27 cellular contexts compared by ENCODE assay signal in genomic region chr3:188868803-188869202, GRCh38.
DNase-seq lines count a peak whose midpoint lies in the region; ATAC-seq and TF ChIP-seq lines count a peak whose summit lies in the region.
"Had no signal": no experiment of that assay in that cellular context is flagged by ENCODE, and none has a peak within 500 bp of the region (broad histone marks: within the 10 kb centered on the region; RNA-seq: fewer than 3 reads in every experiment).

No MANE protein-coding gene starts in this region.

- H3K27ac ChIP-seq in lung (ENCODE audit: low read depth in 1 of 2, low read length in 1 of 2) = no peak overlapping the region
- H3K27ac ChIP-seq: Peyer's patch had no signal

- no peak for TF ChIP-seq CTCF in LNCaP clone FGC (IDR thresholded peaks at IDR 0.05; ENCODE audit: control insufficient read depth, extremely low read depth, insufficient read depth)
- no peak for TF ChIP-seq CTCF in lung (IDR thresholded peaks at IDR 0.05; ENCODE audit: control extremely low read depth, extremely low read depth)
- no peak for TF ChIP-seq CTCF in GM10248 (IDR thresholded peaks at IDR 0.05; ENCODE audit: control extremely low read depth, extremely low read depth, low read depth, missing control alignments)

- peaks cover 9 to 17% of the 10 kb centered on the region in 2 donors for H3K36me3 ChIP-seq in lung (ENCODE audit: control insufficient read depth in 2 of 2, insufficient read depth in 2 of 2, low read length in 2 of 2)

- POLR2A ChIA-PET in GM10248 (lab: Yijun Ruan, JAX) = no interaction called here

- DNase-seq in DMS79 (lab: John Stamatoyannopoulos, UW) (peak; percentile 55), LNCaP clone FGC (ENCODE audit: low read depth) (peak; percentile 23), NCI-H2196 treated with DMSO at 0.1 percent for 48 hours (lab: John Stamatoyannopoulos, UW; ENCODE audit: unreplicated experiment) (peak; percentile 47), lung (ENCODE audit: low spot score) (peak; percentile 46), GM10248 (ENCODE audit: extremely low spot score) (no peak), hippocampal formation (lab: John Stamatoyannopoulos, UW) (no peak)
- DNase-seq: activated CD4-positive, alpha-beta memory T cell treated with anti-CD3 and anti-CD28 coated beads, Interleukin-2, amount 10 ng/mL, durations not matched to agents 7 days and 5 days; activated CD8-positive, alpha-beta memory T cell treated with anti-CD3 and anti-CD28 coated beads, Interleukin-2, amount 50 U/mL, for 4 hours; activated naive CD4-positive, alpha-beta T cell treated with Interleukin-2 at 50 U/mL for 16 hours; AML-193; CD4-positive, CD25-positive, alpha-beta regulatory T cell; gastrocnemius medialis; Karpas-422; kidney glomerular epithelial cell; mammary epithelial cell; mucosa of descending colon; natural killer cell; NCI-H1436 treated with DMSO at 0.1 percent for 48 hours; NCI-H69; Peyer's patch; SIG-M5; stimulated activated CD4-positive, alpha-beta T cell treated with anti-CD3 and anti-CD28 coated beads, Interleukin-15, amount 100 ng/mL, for 24 hours; stimulated activated naive B cell treated with anti-CD40 and anti-IgM and Interleukin-4, amounts not matched to agents 10 μg/mL and 1 μg/mL and 100 μg/mL, for 72 hours; substantia nigra had no signal

- CTCF ChIA-PET in GM10248 (lab: Yijun Ruan, JAX) = interaction anchor here (1.0 kb wide), 1 partner anchor 14 kb away, joined by 4 read pairs; no protein-coding TSS in a partner anchor

- H3K27me3 ChIP-seq in lung (ENCODE audit: control insufficient read depth, insufficient read depth) = no peaks in the 10 kb centered on the region
- H3K27me3 ChIP-seq: gastrocnemius medialis, Peyer's patch had no signal

- peak; percentile 74 for ATAC-seq in lung (ENCODE audit: insufficient read depth, low FRiP score)
- no peak for ATAC-seq in GM21825 (IDR thresholded peaks at IDR 0.05; ENCODE audit: unreplicated experiment)
- ATAC-seq: gastrocnemius medialis; HCT116; HepG2; natural killer cell; stimulated activated naive B cell treated with anti-CD40 and anti-IgM and Interleukin-4, amounts not matched to agents 10 μg/mL and 1 μg/mL and 100 μg/mL, for 72 hours had no signal

- H3K9me3 ChIP-seq in lung (ENCODE audit: control insufficient read depth in 2 of 2, insufficient read depth in 1 of 2, low read length in 1 of 2) = peaks cover 0 to 2% of the 10 kb centered on the region in 2 donors
- H3K9me3 ChIP-seq: gastrocnemius medialis, mucosa of descending colon, Peyer's patch had no signal

- H3K4me3 ChIP-seq in LNCaP clone FGC (ENCODE audit: low read depth, low read length) (no peak overlapping the region), lung (no peak overlapping the region)
- H3K4me3 ChIP-seq: gastrocnemius medialis, mucosa of descending colon, Peyer's patch had no signal

- H3K4me1 ChIP-seq in lung (ENCODE audit: control insufficient read depth in 2 of 2, insufficient read depth in 2 of 2, low read length in 2 of 2) = peaks cover 1 to 6% of the 10 kb centered on the region in 2 donors
- H3K4me1 ChIP-seq: Peyer's patch had no signal

- WGBS in lung, 2 donors = 76 to 87% methylated on average over 1 of the region's 1 CpG

Comparison
In these comparisons a context has a peak if more than half of its experiments do, and no peak if none do; other contexts are left out.
1. DNase-seq: peak in DMS79 (single experiment), LNCaP clone FGC (single experiment), NCI-H2196 treated with DMSO at 0.1 percent for 48 hours (single experiment) and lung (single experiment); none in GM10248 (single experiment) and hippocampal formation (0 of 2).